In the genomic region with DNA sequence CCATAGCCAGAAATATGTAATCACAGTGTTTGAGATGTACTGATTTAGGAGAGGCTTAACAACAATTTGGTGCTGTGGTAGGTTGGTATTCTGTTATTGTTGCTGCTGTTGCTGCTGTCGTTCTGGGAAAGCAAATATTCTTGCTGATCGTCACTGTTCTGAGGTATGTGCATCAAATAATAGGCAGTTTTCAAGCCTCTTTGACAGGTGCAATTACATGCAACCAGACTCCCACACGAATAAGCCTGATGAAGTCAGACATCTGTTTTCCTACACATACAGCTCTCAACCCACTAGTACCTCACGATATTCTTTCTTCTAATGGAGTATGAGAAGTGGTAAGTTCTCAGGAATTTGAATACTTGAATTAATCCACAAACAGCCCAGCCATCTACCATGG, we compare ENCODE assay signal across 27 cellular contexts. TPM values are rescaled to one million over a fixed set of nuclear protein-coding genes. Genes with fewer than 3 reads are reported as not detected.
"Had no signal": no experiment of that assay in that cellular context is flagged by ENCODE, and none has a peak within 500 bp of the region (broad histone marks: within the 10 kb centered on the region; RNA-seq: fewer than 3 reads in every experiment).

No MANE protein-coding gene starts in this region.

- H3K27me3 Mint-ChIP-seq: activated CD4-positive, alpha-beta T cell treated with anti-CD3 and anti-CD28 coated beads, Interleukin-2, amount 10 ng/mL, durations not matched to agents 7 days and 5 days; activated CD8-positive, alpha-beta T cell treated with anti-CD3 and anti-CD28 coated beads for 36 hours; activated naive CD8-positive, alpha-beta T cell treated with anti-CD3 and anti-CD28 coated beads for 36 hours; activated naive CD8-positive, alpha-beta T cell treated with anti-CD3 and anti-CD28 coated beads, Interleukin-2, amount 50 U/mL, for 24 hours; activated T-helper 17 cell treated with anti-CD3 and anti-CD28 coated beads, Interleukin-2, amount 50 U/mL, for 72 hours had no signal

- H3K4me1 Mint-ChIP-seq: activated CD4-positive, alpha-beta T cell treated with anti-CD3 and anti-CD28 coated beads, Interleukin-2, amount 10 ng/mL, durations not matched to agents 7 days and 5 days; activated naive CD4-positive, alpha-beta T cell treated with anti-CD3 and anti-CD28 coated beads, Interleukin-2, amount 50 U/mL, for 24 hours; activated naive CD8-positive, alpha-beta T cell treated with anti-CD3 and anti-CD28 coated beads for 36 hours; activated naive CD8-positive, alpha-beta T cell treated with anti-CD3 and anti-CD28 coated beads, Interleukin-2, amount 50 U/mL, for 24 hours; activated T-helper 17 cell treated with anti-CD3 and anti-CD28 coated beads, Interleukin-2, amount 50 U/mL, for 72 hours; WTC11 had no signal

- H3K9me3 Mint-ChIP-seq: activated CD4-positive, alpha-beta T cell treated with anti-CD3 and anti-CD28 coated beads, Interleukin-2, amount 10 ng/mL, durations not matched to agents 7 days and 5 days; activated CD8-positive, alpha-beta T cell treated with anti-CD3 and anti-CD28 coated beads for 36 hours; activated naive CD4-positive, alpha-beta T cell treated with anti-CD3 and anti-CD28 coated beads, Interleukin-2, amount 50 U/mL, for 24 hours; activated naive CD8-positive, alpha-beta T cell treated with anti-CD3 and anti-CD28 coated beads for 36 hours; activated naive CD8-positive, alpha-beta T cell treated with anti-CD3 and anti-CD28 coated beads, Interleukin-2, amount 50 U/mL, for 24 hours; activated T-cell treated with anti-CD3 and anti-CD28 coated beads, Interleukin-2, amount 50 U/mL, for 4 hours; brain had no signal

- H3K36me3 Mint-ChIP-seq: activated naive CD4-positive, alpha-beta T cell treated with anti-CD3 and anti-CD28 coated beads, Interleukin-2, amount 50 U/mL, for 24 hours; activated naive CD8-positive, alpha-beta T cell treated with anti-CD3 and anti-CD28 coated beads for 36 hours; brain; WTC11 had no signal

- H3K4me3 Mint-ChIP-seq: activated CD4-positive, alpha-beta T cell treated with anti-CD3 and anti-CD28 coated beads, Interleukin-2, amount 10 ng/mL, durations not matched to agents 7 days and 5 days; activated CD8-positive, alpha-beta T cell treated with anti-CD3 and anti-CD28 coated beads for 36 hours; activated naive CD4-positive, alpha-beta T cell treated with anti-CD3 and anti-CD28 coated beads, Interleukin-2, amount 50 U/mL, for 24 hours; activated naive CD8-positive, alpha-beta T cell treated with anti-CD3 and anti-CD28 coated beads for 36 hours; activated naive CD8-positive, alpha-beta T cell treated with anti-CD3 and anti-CD28 coated beads, Interleukin-2, amount 50 U/mL, for 24 hours; activated T-cell treated with anti-CD3 and anti-CD28 coated beads, Interleukin-2, amount 50 U/mL, for 4 hours; activated T-helper 17 cell treated with anti-CD3 and anti-CD28 coated beads, Interleukin-2, amount 50 U/mL, for 72 hours; brain; WTC11 had no signal

- H3K27ac Mint-ChIP-seq: activated CD4-positive, alpha-beta T cell treated with anti-CD3 and anti-CD28 coated beads, Interleukin-2, amount 10 ng/mL, durations not matched to agents 7 days and 5 days; activated CD8-positive, alpha-beta T cell treated with anti-CD3 and anti-CD28 coated beads for 36 hours; activated naive CD4-positive, alpha-beta T cell treated with anti-CD3 and anti-CD28 coated beads, Interleukin-2, amount 50 U/mL, for 24 hours; activated naive CD8-positive, alpha-beta T cell treated with anti-CD3 and anti-CD28 coated beads for 36 hours; activated naive CD8-positive, alpha-beta T cell treated with anti-CD3 and anti-CD28 coated beads, Interleukin-2, amount 50 U/mL, for 24 hours; activated T-helper 17 cell treated with anti-CD3 and anti-CD28 coated beads, Interleukin-2, amount 50 U/mL, for 72 hours; brain; WTC11 had no signal

- DNase-seq: activated CD4-positive, alpha-beta T cell treated with anti-CD3 and anti-CD28 coated beads for 1 hour; activated CD4-positive, alpha-beta T cell treated with anti-CD3 and anti-CD28 coated beads for 4 hours; activated CD4-positive, alpha-beta T cell treated with anti-CD3 and anti-CD28 coated beads, Interleukin-2, amount 10 ng/mL, durations not matched to agents 7 days and 5 days; activated CD4-positive, alpha-beta T cell treated with anti-CD3 and anti-CD28 coated beads, Interleukin-2, amount 50 U/mL, for 4 hours; activated CD8-positive, alpha-beta memory T cell treated with anti-CD3 and anti-CD28 coated beads for 24 hours; activated CD8-positive, alpha-beta T cell treated with anti-CD3 and anti-CD28 coated beads for 36 hours; activated effector memory CD4-positive, alpha-beta T cell treated with Interleukin-2 at 50 U/mL for 16 hours; activated gamma-delta T cell treated with Interleukin-2 at 50 U/mL for 16 hours; activated naive CD4-positive, alpha-beta T cell treated with Interleukin-2 at 50 U/mL for 16 hours; activated naive CD8-positive, alpha-beta T cell treated with anti-CD3 and anti-CD28 coated beads for 36 hours; activated naive CD8-positive, alpha-beta T cell treated with anti-CD3 and anti-CD28 coated beads, Interleukin-2, amount 50 U/mL, for 24 hours; activated T-cell treated with anti-CD3 and anti-CD28 coated beads, Interleukin-2, amount 50 U/mL, for 4 hours; central memory CD4-positive, alpha-beta T cell; cerebellar nuclear complex; colonic mucosa; effector CD8-positive, alpha-beta T cell; esophagus squamous epithelium; foreskin melanocyte; heart right ventricle; T-helper 2 cell had no signal

RNA-seq across cellular contexts. Expression of a gene that starts 46.7 kb away (rescaled TPM):
- total RNA-seq: activated CD4-positive, alpha-beta T cell treated with anti-CD3 and anti-CD28 coated beads, Interleukin-2, amount 10 ng/mL, durations not matched to agents 7 days and 5 days; activated CD8-positive, alpha-beta T cell treated with anti-CD3 and anti-CD28 coated beads for 36 hours; activated naive CD8-positive, alpha-beta T cell treated with anti-CD3 and anti-CD28 coated beads for 36 hours; activated T-cell treated with anti-CD3 and anti-CD28 coated beads, Interleukin-2, amount 50 U/mL, for 4 hours; activated T-helper 17 cell treated with anti-CD3 and anti-CD28 coated beads, Interleukin-2, amount 50 U/mL, for 72 hours; fibroblast of lung; fibroblast of villous mesenchyme; T-helper 1 cell treated with Interleukin-12 subunit alpha and Interleukin-12 subunit beta and Interleukin-4 antibody, amounts not matched to agents 30 ng/mL and 1 ng/mL, for 36 hours had no signal
